ENCODE assay signal across 21 cellular contexts in the genomic region with DNA sequence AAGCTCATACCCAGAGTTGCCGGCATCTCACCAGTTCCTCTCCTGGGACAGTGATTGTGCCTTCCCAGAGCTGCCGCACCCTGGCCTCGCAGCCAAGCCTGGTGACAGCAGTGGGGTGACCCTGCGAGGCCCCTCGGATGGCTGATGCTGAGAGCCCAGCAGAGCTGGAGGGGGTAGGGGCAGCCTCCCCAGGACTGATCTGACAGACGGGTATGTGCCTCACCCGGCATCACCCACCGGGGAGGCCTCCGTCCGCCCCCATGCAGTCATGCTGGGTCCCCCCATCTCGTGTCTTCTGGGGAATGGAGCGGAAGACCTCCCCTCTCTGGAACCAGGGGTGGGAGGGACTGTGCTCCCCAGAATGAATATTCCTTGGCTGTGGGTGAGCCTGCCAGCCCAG.
"Had no signal": no experiment of that assay in that cellular context is flagged by ENCODE, and none has a peak within 500 bp of the region (broad histone marks: within the 10 kb centered on the region; RNA-seq: fewer than 3 reads in every experiment).

No MANE protein-coding gene starts in this region.

- H3K36me3 ChIP-seq: neutrophil, right lobe of liver, stomach, thoracic aorta had no signal

- H3K27me3 ChIP-seq: hepatocyte, right lobe of liver, stomach had no signal

- H3K9me3 ChIP-seq: neutrophil, psoas muscle, right lobe of liver, stomach, thoracic aorta had no signal

- H3K79me2 ChIP-seq: hepatocyte had no signal

- H3K4me3 ChIP-seq: coronary artery, hepatocyte, lung, psoas muscle, right lobe of liver, stomach, thoracic aorta had no signal

- H3K4me3 Mint-ChIP-seq: nephron progenitor cell; stimulated activated effector memory CD8-positive, alpha-beta T cell treated with anti-CD3 and anti-CD28 coated beads, Interleukin-12 subunit alpha, Interleukin-12 subunit beta, amount 100 ng/mL, for 72 hours had no signal

- H3K4me2 ChIP-seq: hepatocyte had no signal

- H3K27ac Mint-ChIP-seq: naive thymus-derived CD4-positive, alpha-beta T cell; nephron progenitor cell; stimulated activated effector memory CD8-positive, alpha-beta T cell treated with anti-CD3 and anti-CD28 coated beads, Interleukin-12 subunit alpha, Interleukin-12 subunit beta, amount 100 ng/mL, for 72 hours had no signal

- ATAC-seq: left colon; left ventricle myocardium superior; psoas muscle; right lobe of liver; stimulated activated effector memory CD8-positive, alpha-beta T cell treated with anti-CD3 and anti-CD28 coated beads, Interleukin-12 subunit alpha, Interleukin-12 subunit beta, amount 100 ng/mL, for 72 hours had no signal

- H3K36me3 Mint-ChIP-seq: naive thymus-derived CD4-positive, alpha-beta T cell; stimulated activated effector memory CD8-positive, alpha-beta T cell treated with anti-CD3 and anti-CD28 coated beads, Interleukin-12 subunit alpha, Interleukin-12 subunit beta, amount 100 ng/mL, for 72 hours had no signal

- DNase-seq: effector CD4-positive, alpha-beta T cell; foreskin melanocyte; kidney; left colon; left ventricle myocardium superior; mesendoderm; naive thymus-derived CD4-positive, alpha-beta T cell; nephron progenitor cell; psoas muscle; retina; right lobe of liver; stimulated activated CD4-positive, alpha-beta T cell treated with anti-CD3 and anti-CD28 coated beads, Interleukin-4, amount 100 ng/mL, for 1 hour; stimulated activated CD8-positive, alpha-beta memory T cell treated with anti-CD3 and anti-CD28 coated beads, Interleukin-4, amount 100 ng/mL, for 48 hours; stomach; trophoblast cell had no signal

- H2AFZ ChIP-seq: hepatocyte had no signal

- H3K9me3 Mint-ChIP-seq: naive thymus-derived CD4-positive, alpha-beta T cell; nephron progenitor cell; stimulated activated effector memory CD8-positive, alpha-beta T cell treated with anti-CD3 and anti-CD28 coated beads, Interleukin-12 subunit alpha, Interleukin-12 subunit beta, amount 100 ng/mL, for 72 hours had no signal

- H3K27ac ChIP-seq: coronary artery, hepatocyte, neutrophil, psoas muscle, right lobe of liver, stomach, thoracic aorta had no signal
